In the genomic region with DNA sequence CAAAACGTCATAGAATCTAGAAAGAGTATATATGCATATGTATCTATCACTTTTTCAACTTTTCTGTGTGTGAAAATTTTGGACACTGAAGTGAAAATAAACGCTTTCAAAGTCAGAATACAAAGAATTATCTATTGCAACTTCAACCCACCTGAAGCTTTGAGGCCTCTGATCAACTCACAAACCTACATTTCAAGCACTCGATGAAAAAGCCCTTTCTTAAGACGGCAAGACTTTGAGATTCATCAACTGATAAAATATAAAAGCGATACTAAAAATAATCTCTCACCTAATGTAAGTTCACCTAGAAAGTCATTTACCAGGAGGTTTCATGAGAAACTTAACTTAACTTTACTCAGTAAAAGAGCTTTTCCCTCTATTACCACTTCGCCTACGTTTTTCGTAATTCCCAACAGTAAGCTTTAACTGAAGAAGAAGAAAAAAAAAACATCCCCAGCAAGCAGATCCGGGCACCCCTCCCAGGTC, we compare ENCODE assay signal across 8 cellular contexts. TPM values are rescaled to one million over a fixed set of nuclear protein-coding genes. Genes with fewer than 3 reads are reported as not detected.
DNase-seq lines count a peak whose midpoint lies in the region; ATAC-seq, FAIRE-seq and TF ChIP-seq lines count a peak whose summit lies in the region.

No MANE protein-coding gene starts in this region.

- peaks cover 44% of the 10 kb centered on the region for H3K4me1 Mint-ChIP-seq in activated T-cell treated with anti-CD3 and anti-CD28 coated beads, Interleukin-2, amount 50 U/mL, for 24 hours (ENCODE audit: low read depth)
- peaks cover 43% of the 10 kb centered on the region for H3K4me1 Mint-ChIP-seq in activated CD4-positive, alpha-beta memory T cell treated with anti-CD3 and anti-CD28 coated beads for 36 hours (ENCODE audit: low read depth)

- peaks cover 2% of the 10 kb centered on the region for H3K9me3 Mint-ChIP-seq in activated T-cell treated with anti-CD3 and anti-CD28 coated beads, Interleukin-2, amount 50 U/mL, for 24 hours
- H3K9me3 Mint-ChIP-seq in activated CD4-positive, alpha-beta memory T cell treated with anti-CD3 and anti-CD28 coated beads for 36 hours = no peaks in the 10 kb centered on the region

- H3K9me3 ChIP-seq in spleen = no peaks in the 10 kb centered on the region

- peak overlapping the region; percentile 98 for H3K27ac Mint-ChIP-seq in activated T-cell treated with anti-CD3 and anti-CD28 coated beads, Interleukin-2, amount 50 U/mL, for 24 hours
- peak overlapping the region; percentile 98 for H3K27ac Mint-ChIP-seq in activated CD4-positive, alpha-beta memory T cell treated with anti-CD3 and anti-CD28 coated beads for 36 hours

- H3K36me3 Mint-ChIP-seq in activated T-cell treated with anti-CD3 and anti-CD28 coated beads, Interleukin-2, amount 50 U/mL, for 24 hours (ENCODE audit: low read depth) = peaks cover 65% of the 10 kb centered on the region
- peaks cover 40% of the 10 kb centered on the region for H3K36me3 Mint-ChIP-seq in activated CD4-positive, alpha-beta memory T cell treated with anti-CD3 and anti-CD28 coated beads for 36 hours

- no peak for TF ChIP-seq POLR2A in spleen (IDR thresholded peaks at IDR 0.05)
- no peak for TF ChIP-seq POLR2A in H54 (IDR thresholded peaks at IDR 0.05; ENCODE audit: low read depth, low read length)

- H3K27me3 ChIP-seq in spleen (replicated peaks in 1 of 7) = no peaks in the 10 kb centered on the region

- DNase-seq in activated T-cell treated with anti-CD3 and anti-CD28 coated beads, Interleukin-2, amount 50 U/mL, for 24 hours = no peak
- no peak for DNase-seq in activated T-cell treated with anti-CD3 and anti-CD28 coated beads, Interleukin-2, amount 50 U/mL, for 48 hours
- DNase-seq in activated CD4-positive, alpha-beta memory T cell treated with anti-CD3 and anti-CD28 coated beads for 36 hours = no peak
- DNase-seq in spleen (no peak), H54 (ENCODE audit: insufficient read length, low spot score) (no peak)

- FAIRE-seq in H54 (lab: Jason Lieb, UNC) = no peak

- POLR2A ChIA-PET in activated CD4-positive, alpha-beta memory T cell treated with anti-CD3 and anti-CD28 coated beads for 36 hours (lab: Charles Lee) = interaction anchor here (1.1 to 1.9 kb wide), 3 partner anchors 8 to 21 kb away, joined by 3 to 4 read pairs (median 4); no protein-coding TSS in a partner anchor

- H3K4me3 Mint-ChIP-seq in activated T-cell treated with anti-CD3 and anti-CD28 coated beads, Interleukin-2, amount 50 U/mL, for 24 hours = peak overlapping the region; percentile 99
- peak overlapping the region; percentile 99 for H3K4me3 Mint-ChIP-seq in activated CD4-positive, alpha-beta memory T cell treated with anti-CD3 and anti-CD28 coated beads for 36 hours

- H3K4me3 ChIP-seq in iPS-11a (ENCODE audit: low read depth, low read length) = peak overlapping the region; percentile 75
- peak overlapping the region; percentile 51 to 87 (median 74) for H3K4me3 ChIP-seq in spleen

- peaks cover 0 to 39% (median 13%) of the 10 kb centered on the region in 6 donors for H3K36me3 ChIP-seq in spleen

- no peak for ATAC-seq in HG03280 (IDR thresholded peaks at IDR 0.05; ENCODE audit: unreplicated experiment)
- no peak for ATAC-seq in HG03432 (IDR thresholded peaks at IDR 0.05; ENCODE audit: unreplicated experiment)

- peak overlapping the region; percentile 98 to 100 (median 99) for H3K27ac ChIP-seq in spleen

- WGBS in spleen, 5 donors = 0% methylated on average over 9 of the region's 9 CpGs

- H3K4me1 ChIP-seq in spleen = peaks cover 27 to 67% (median 53%) of the 10 kb centered on the region in 6 donors

- CTCF ChIA-PET in activated CD4-positive, alpha-beta memory T cell treated with anti-CD3 and anti-CD28 coated beads for 36 hours (lab: Charles Lee) = interaction anchor here (1.3 to 4.8 kb wide), 2 partner anchors 10 to 59 kb away, joined by 3 to 24 read pairs; no protein-coding TSS in a partner anchor

- intact Hi-C loops in activated CD4-positive, alpha-beta memory T cell treated with anti-CD3 and anti-CD28 coated beads for 36 hours (cut with micrococcal nuclease) = loop anchor here (5.0 kb wide), 3 partner anchors 56 to 641 kb away; a partner anchor contains a TSS
- intact Hi-C loops in spleen (cut with DNase I; ENCODE audit: low total_unique reads) = no loop called here

- TF ChIP-seq CTCF in spleen (IDR thresholded peaks at IDR 0.05 in 8 of 11, conservative IDR thresholded peaks at IDR 0.05 in 3 of 11) = no peak

- H3K27me3 Mint-ChIP-seq in activated T-cell treated with anti-CD3 and anti-CD28 coated beads, Interleukin-2, amount 50 U/mL, for 24 hours = no peaks in the 10 kb centered on the region
- no peaks in the 10 kb centered on the region for H3K27me3 Mint-ChIP-seq in activated CD4-positive, alpha-beta memory T cell treated with anti-CD3 and anti-CD28 coated beads for 36 hours

RNA-seq across cellular contexts. Expression of a gene that starts 1.2 kb away (rescaled TPM):
- total RNA-seq in activated CD4-positive, alpha-beta memory T cell treated with anti-CD3 and anti-CD28 coated beads for 36 hours = 10 to 100 TPM; 65.6 to 67.1 TPM
- 10 to 100 TPM; 62.9 to 82.3 (median 73.6) TPM for total RNA-seq in spleen
- polyA plus RNA-seq in spleen = 10 to 100 TPM; 27.0 to 42.5 (median 35.2) TPM
